ENCODE assay signal across 23 cellular contexts in genomic region chr13:75774176-75774575, GRCh38.
"Had no signal": no experiment of that assay in that cellular context is flagged by ENCODE, and none has a peak within 500 bp of the region (broad histone marks: within the 10 kb centered on the region; RNA-seq: fewer than 3 reads in every experiment).

No MANE protein-coding gene starts in this region.

- DNase-seq: activated CD4-positive, alpha-beta T cell treated with anti-CD3 and anti-CD28 coated beads for 36 hours; activated CD4-positive, alpha-beta T cell treated with anti-CD3 and anti-CD28 coated beads, Interleukin-2, amount 50 U/mL, for 48 hours; activated effector memory CD4-positive, alpha-beta T cell treated with anti-CD3 and anti-CD28 coated beads, Interleukin-2, amount 50 U/mL, for 16 hours; activated naive CD4-positive, alpha-beta T cell treated with anti-CD3 and anti-CD28 coated beads, Interleukin-2, amount 50 U/mL, for 16 hours; activated T-cell treated with anti-CD3 and anti-CD28 coated beads, Interleukin-2, amount 50 U/mL, for 24 hours; effector CD8-positive, alpha-beta T cell; foreskin melanocyte; left ventricle myocardium inferior; mammary epithelial cell; midbrain; occipital lobe; stimulated activated CD4-positive, alpha-beta T cell treated with anti-CD3 and anti-CD28 coated beads, Interleukin-15, amount 100 ng/mL, for 24 hours; stimulated activated CD4-positive, alpha-beta T cell treated with anti-CD3 and anti-CD28 coated beads, Interleukin-2, amount 100 ng/mL, for 48 hours; stimulated activated naive CD8-positive, alpha-beta T cell treated with anti-CD3 and anti-CD28 coated beads, Interleukin-15, amount 100 ng/mL, for 72 hours; T-helper 2 cell; transverse colon had no signal

- H3K4me3 Mint-ChIP-seq: activated CD4-positive, alpha-beta T cell treated with anti-CD3 and anti-CD28 coated beads for 36 hours; activated T-cell treated with anti-CD3 and anti-CD28 coated beads, Interleukin-2, amount 50 U/mL, for 24 hours; dendritic cell treated with granulocyte-macrophage colony-stimulating factor and Interleukin-4, amounts not matched to agents 40 ng/mL and 50 ng/mL, for 4 days; stimulated activated naive CD8-positive, alpha-beta T cell treated with anti-CD3 and anti-CD28 coated beads, Interleukin-15, amount 100 ng/mL, for 72 hours had no signal

- H3K4me3 ChIP-seq: cardiac muscle cell, left ventricle myocardium inferior, right atrium auricular region, skin epidermis, suprapubic skin, transverse colon, vagina had no signal

- ATAC-seq: activated CD4-positive, alpha-beta T cell treated with anti-CD3 and anti-CD28 coated beads for 36 hours; stimulated activated naive CD8-positive, alpha-beta T cell treated with anti-CD3 and anti-CD28 coated beads, Interleukin-15, amount 100 ng/mL, for 72 hours had no signal

- H3K27me3 Mint-ChIP-seq: activated CD4-positive, alpha-beta T cell treated with anti-CD3 and anti-CD28 coated beads for 36 hours; activated T-cell treated with anti-CD3 and anti-CD28 coated beads, Interleukin-2, amount 50 U/mL, for 24 hours; dendritic cell treated with granulocyte-macrophage colony-stimulating factor and Interleukin-4, amounts not matched to agents 40 ng/mL and 50 ng/mL, for 4 days; progenitor cell of endocrine pancreas; stimulated activated naive CD8-positive, alpha-beta T cell treated with anti-CD3 and anti-CD28 coated beads, Interleukin-15, amount 100 ng/mL, for 72 hours had no signal

- H3K27me3 ChIP-seq: cardiac muscle cell, right atrium auricular region, suprapubic skin, transverse colon, vagina had no signal

- H3K27ac ChIP-seq: cardiac muscle cell, left ventricle myocardium inferior, right atrium auricular region, skin epidermis, suprapubic skin, transverse colon, vagina had no signal

- H3K9me3 ChIP-seq: right atrium auricular region, suprapubic skin, transverse colon, vagina had no signal

- H3K36me3 ChIP-seq: cardiac muscle cell, left ventricle myocardium inferior, right atrium auricular region, suprapubic skin, transverse colon, vagina had no signal

- H3K27ac Mint-ChIP-seq: activated CD4-positive, alpha-beta T cell treated with anti-CD3 and anti-CD28 coated beads for 36 hours; activated T-cell treated with anti-CD3 and anti-CD28 coated beads, Interleukin-2, amount 50 U/mL, for 24 hours; dendritic cell treated with granulocyte-macrophage colony-stimulating factor and Interleukin-4, amounts not matched to agents 40 ng/mL and 50 ng/mL, for 4 days; progenitor cell of endocrine pancreas; stimulated activated naive CD8-positive, alpha-beta T cell treated with anti-CD3 and anti-CD28 coated beads, Interleukin-15, amount 100 ng/mL, for 72 hours had no signal
